Comparison of ENCODE assay signal across 8 cellular contexts in the genomic region with DNA sequence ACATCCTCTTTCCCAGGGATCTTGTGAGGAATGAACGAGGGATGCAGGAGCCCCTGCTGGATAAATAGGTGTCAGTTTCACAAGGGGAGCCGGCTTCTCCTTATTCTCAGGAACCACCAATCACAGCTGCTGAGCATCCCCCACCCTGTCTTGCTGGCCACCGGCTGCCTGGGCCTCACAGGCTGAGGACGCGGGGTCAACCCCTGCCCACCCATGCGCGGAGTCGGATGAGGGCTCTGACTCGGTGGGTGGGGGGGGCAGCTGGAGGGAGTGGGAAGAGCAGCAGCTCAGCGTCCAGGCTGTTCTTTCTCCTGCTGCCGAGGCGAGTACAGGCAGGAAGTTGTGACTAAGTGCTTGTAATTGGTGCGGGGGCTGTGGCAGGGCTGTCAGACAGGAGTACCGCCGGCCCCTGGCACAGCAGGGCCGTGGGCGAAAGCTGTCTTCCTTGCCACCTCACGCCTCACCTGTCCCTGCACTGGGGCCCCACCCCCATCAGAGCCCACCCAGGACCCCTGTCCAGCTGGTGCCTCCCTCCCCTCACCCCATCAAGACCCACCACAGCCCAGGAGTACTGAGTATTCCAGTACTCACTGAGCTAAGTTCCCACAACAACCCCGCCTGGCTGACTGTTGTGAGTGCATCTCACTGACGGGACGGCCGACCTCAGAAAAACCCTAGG. TPM values are rescaled to one million over a fixed set of nuclear protein-coding genes. Genes with fewer than 3 reads are reported as not detected.
A peak's percentile ranks its signal among the peaks of the same experiment; 100 is the strongest.
DNase-seq lines count a peak whose midpoint lies in the region; ATAC-seq and TF ChIP-seq lines count a peak whose summit lies in the region.

No MANE protein-coding gene starts in this region.

- H3K4me3 ChIP-seq in PC-3 (ENCODE audit: low read length) (peak overlapping the region; percentile 50), foreskin fibroblast (ENCODE audit: low read depth in 1 of 2, low read length in 2 of 2) (no peak overlapping the region)

- H3K27ac ChIP-seq in PC-3 (ENCODE audit: low read length): no peak overlapping the region

- H3K4me1 ChIP-seq in PC-3 (ENCODE audit: insufficient read depth, low read length): peaks cover 10% of the 10 kb centered on the region

- no peaks in the 10 kb centered on the region for H3F3A ChIP-seq in PC-3 (ENCODE audit: low read length, unreplicated experiment)

- H2AFZ ChIP-seq in PC-3 (ENCODE audit: low read length): peak overlapping the region; percentile 74

- CTCF ChIA-PET in PC-3 (lab: Charles Lee): interaction anchor here (0.6 kb wide), 1 partner anchor 45 kb away, joined by 5 read pairs; no protein-coding TSS in a partner anchor

- no peaks in the 10 kb centered on the region for H3K79me2 ChIP-seq in PC-3 (ENCODE audit: low read length)

- no peaks in the 10 kb centered on the region for H3K36me3 ChIP-seq in PC-3 (ENCODE audit: low read depth, low read length)

- H3K27me3 ChIP-seq in PC-3 (ENCODE audit: low read length): no peaks in the 10 kb centered on the region

- H4K20me1 ChIP-seq in PC-3 (ENCODE audit: low read length): no peaks in the 10 kb centered on the region

- no TSS peak for BruUV-seq in PC-3 (replicated peaks; lab: Mats Ljungman, UMichigan)

- TF ChIP-seq CTCF in PC-3 (conservative IDR thresholded peaks at IDR 0.05; ENCODE audit: low read depth, low read length) (no peak), foreskin fibroblast (IDR thresholded peaks at IDR 0.05; ENCODE audit: low read depth, low read length) (no peak)

- peak overlapping the region; percentile 80 for H3K4me2 ChIP-seq in PC-3 (ENCODE audit: low read length)

- H3K9me3 ChIP-seq in PC-3 (ENCODE audit: low read length): no peaks in the 10 kb centered on the region

- DNase-seq in NCI-H1417 (lab: John Stamatoyannopoulos, UW) (peak in 2 of 3 experiments; percentile 43 to 66), NCI-H1417 treated with DMSO at 0.1 percent for 48 hours (lab: John Stamatoyannopoulos, UW) (no peak), PC-3 (peak; percentile 66), activated T-helper 1 cell treated with Interleukin-2 at 50 U/mL for 16 hours (ENCODE audit: low read depth) (peak; percentile 39), foreskin fibroblast (peak; percentile 86 to 91)
- DNase-seq in stimulated activated CD4-positive, alpha-beta T cell treated with anti-CD3 and anti-CD28 coated beads, Interleukin-12 subunit alpha, Interleukin-12 subunit beta, amount 100 ng/mL, for 4 hours: peak; percentile 63

- intact Hi-C loops in PC-3 (cut with micrococcal nuclease): no loop called here

- POLR2A ChIA-PET in PC-3 (lab: Charles Lee; ENCODE audit: unreplicated experiment): no interaction called here

- H3K9ac ChIP-seq in PC-3 (ENCODE audit: low read length): no peak overlapping the region

- no peaks in the 10 kb centered on the region for H3K9me2 ChIP-seq in PC-3 (replicated peaks; ENCODE audit: low read length)

- ATAC-seq in PC-3: peak; percentile 94
- ATAC-seq in GM21737 (IDR thresholded peaks at IDR 0.05; ENCODE audit: unreplicated experiment): no peak
- no peak for ATAC-seq in HG03520 (IDR thresholded peaks at IDR 0.05; ENCODE audit: unreplicated experiment)

RNA-seq across cellular contexts. Expression of gene DPEP1, which starts 11.0 kb away (rescaled TPM):
- total RNA-seq in PC-3 (2014; rRNA removed): 0.23 TPM in 1 of 2 replicates, not detected in the other

RNA-seq across cellular contexts. Expression of gene CPNE7, which starts 26.9 kb away (rescaled TPM):
- total RNA-seq in PC-3 (2014; rRNA removed): 29.7 and 49.2 TPM in 2 replicates

RNA-seq across cellular contexts. Expression of gene RPL13, which starts 41.9 kb away (rescaled TPM):
- 3,236 and 3,323 TPM in 2 replicates for total RNA-seq in PC-3 (2014; rRNA removed)

RNA-seq across cellular contexts. Expression of gene CHMP1A, which starts 55.1 kb away (rescaled TPM):
- total RNA-seq in PC-3 (2014; rRNA removed): 108 and 133 TPM in 2 replicates

RNA-seq across cellular contexts. Expression of gene SPATA33, which starts 55.2 kb away (rescaled TPM):
- total RNA-seq in PC-3 (2014; rRNA removed): 7.9 and 10.1 TPM in 2 replicates
